13 cellular contexts compared by ENCODE assay signal in genomic region chr9:36878986-36879982, GRCh38.
DNase-seq lines count a peak whose midpoint lies in the region; ATAC-seq and TF ChIP-seq lines count a peak whose summit lies in the region.
"Had no signal": no experiment of that assay in that cellular context is flagged by ENCODE, and none has a peak within 500 bp of the region (broad histone marks: within the 10 kb centered on the region; RNA-seq: fewer than 3 reads in every experiment).

No MANE protein-coding gene starts in this region.

- H3K9me3 Mint-ChIP-seq in MCF 10A (ENCODE audit: unreplicated experiment), result no peaks in the 10 kb centered on the region

- no peak overlapping the region for H3K4me3 ChIP-seq in GM12865 (ENCODE audit: low read depth, low read length)
- H3K4me3 ChIP-seq in RWPE2 (ENCODE audit: severe bottlenecking), result no peak overlapping the region
- H3K4me3 ChIP-seq: left lung had no signal

- no TSS peak for BruUV-seq in MCF 10A (replicated peaks; lab: Mats Ljungman, UMichigan)

- DNase-seq in GM12865 (ENCODE audit: low read depth), result peak; percentile 81
- peak; percentile 32 for DNase-seq in RWPE2 (ENCODE audit: low spot score)
- no peak for DNase-seq in NCI-H2029 treated with DMSO at 0.1 percent for 48 hours (lab: John Stamatoyannopoulos, UW)
- no peak for DNase-seq in MCF 10A (ENCODE audit: unreplicated experiment)
- no peak for DNase-seq in NCI-H510A treated with DMSO at 0.1 percent for 48 hours (lab: John Stamatoyannopoulos, UW)
- no peak for DNase-seq in kidney tubule cell (ENCODE audit: low spot score)
- DNase-seq: brain microvascular endothelial cell, Calu3, H9 had no signal

- no peak overlapping the region for H3K4me3 Mint-ChIP-seq in MCF 10A (ENCODE audit: unreplicated experiment)
- H3K4me3 Mint-ChIP-seq: H9 had no signal

- intact Hi-C loops in MCF 10A (cut with micrococcal nuclease), result no loop called here

- H3K27ac Mint-ChIP-seq in MCF 10A (ENCODE audit: low read depth, unreplicated experiment), result no peak overlapping the region

- H3K36me3 Mint-ChIP-seq in MCF 10A (ENCODE audit: insufficient read depth, unreplicated experiment), result no peaks in the 10 kb centered on the region

- ATAC-seq in GM18907 (IDR thresholded peaks at IDR 0.05; ENCODE audit: unreplicated experiment), result peak; percentile 79
- peak; percentile 83 for ATAC-seq in HG02852 (IDR thresholded peaks at IDR 0.05; ENCODE audit: unreplicated experiment)
- ATAC-seq in RWPE2 (ENCODE audit: low read depth), result no peak
- ATAC-seq: left lung had no signal

- H3K36me3 ChIP-seq in RWPE2 (ENCODE audit: low read depth), result no peaks in the 10 kb centered on the region
- H3K36me3 ChIP-seq: brain microvascular endothelial cell, left lung had no signal

- H3K27me3 ChIP-seq in RWPE2 (ENCODE audit: insufficient read depth, poor library complexity, severe bottlenecking), result peaks cover 4% of the 10 kb centered on the region

- CTCF ChIA-PET in MCF 10A (lab: Yijun Ruan, JAX), result interaction anchor here (0.7 to 1.1 kb wide), 4 partner anchors 29 to 383 kb away, joined by 3 to 4 read pairs (median 3); no protein-coding TSS in a partner anchor

- POLR2A ChIA-PET in MCF 10A (lab: Yijun Ruan, JAX), result interaction anchor here (0.7 kb wide), 1 partner anchor 8 kb away, joined by 4 read pairs; no protein-coding TSS in a partner anchor

- peaks cover 3% of the 10 kb centered on the region for H3K9me3 ChIP-seq in RWPE2 (ENCODE audit: severe bottlenecking)
- H3K9me3 ChIP-seq: left lung had no signal

- H3K4me1 ChIP-seq in RWPE2 (ENCODE audit: insufficient read depth, poor library complexity, severe bottlenecking), result no peaks in the 10 kb centered on the region
- H3K4me1 ChIP-seq: left lung had no signal

- peaks cover 58% of the 10 kb centered on the region for H3K27me3 Mint-ChIP-seq in MCF 10A (ENCODE audit: insufficient read depth, unreplicated experiment)

- H3K4me1 Mint-ChIP-seq in MCF 10A (ENCODE audit: insufficient read depth, unreplicated experiment), result no peaks in the 10 kb centered on the region

- no peak for TF ChIP-seq CTCF in GM12865 (IDR thresholded peaks at IDR 0.05; ENCODE audit: insufficient read depth, low read depth, low read length, missing control alignments)
- TF ChIP-seq CTCF in RWPE2 (IDR thresholded peaks at IDR 0.05; ENCODE audit: poor library complexity, severe bottlenecking), result no peak
- TF ChIP-seq CTCF in MCF 10A (IDR thresholded peaks at IDR 0.05; ENCODE audit: unreplicated experiment), result no peak

- no peak overlapping the region for H3K27ac ChIP-seq in RWPE2 (ENCODE audit: poor library complexity, severe bottlenecking)
- H3K27ac ChIP-seq: brain microvascular endothelial cell, left lung, VCaP had no signal

Comparison
In these comparisons a context has a peak if more than half of its experiments do, and no peak if none do; other contexts are left out.
1. DNase-seq: peak in GM12865 (single experiment) and RWPE2 (single experiment); none in NCI-H2029 treated with DMSO at 0.1 percent for 48 hours (single experiment), MCF 10A (single experiment), NCI-H510A treated with DMSO at 0.1 percent for 48 hours (single experiment) and kidney tubule cell (single experiment).